ENCODE assay signal across 8 cellular contexts in genomic region chr20:45363611-45364492, GRCh38. TPM values are rescaled to one million over a fixed set of nuclear protein-coding genes. Genes with fewer than 3 reads are reported as not detected.
DNase-seq lines count a peak whose midpoint lies in the region; ATAC-seq and TF ChIP-seq lines count a peak whose summit lies in the region.

No MANE protein-coding gene starts in this region.

- no peak for TF ChIP-seq CTCF in activated CD8-positive, alpha-beta T cell treated with anti-CD3 and anti-CD28 coated beads for 36 hours (IDR thresholded peaks at IDR 0.05)

- no peak for ATAC-seq in activated CD8-positive, alpha-beta T cell treated with anti-CD3 and anti-CD28 coated beads for 36 hours

- no peaks in the 10 kb centered on the region for H3K9me3 Mint-ChIP-seq in T-helper 2 cell treated with Interferon-gamma antibody and Interleukin-4, amounts not matched to agents 5 μg/mL and 100 μg/mL, for 36 hours
- no peaks in the 10 kb centered on the region for H3K9me3 Mint-ChIP-seq in activated CD8-positive, alpha-beta T cell treated with anti-CD3 and anti-CD28 coated beads for 36 hours

- POLR2A ChIA-PET in activated CD8-positive, alpha-beta T cell treated with anti-CD3 and anti-CD28 coated beads for 36 hours (lab: Charles Lee) = interaction anchor here (0.6 to 4.2 kb wide), 9 partner anchors 9 to 575 kb away, joined by 3 to 35 read pairs (median 4); partner anchors contain the start of genes PIGT and SDC4

- no peaks in the 10 kb centered on the region for H3K9me3 ChIP-seq in iPS-18c (ENCODE audit: control insufficient read depth, insufficient read depth, low read length)

- intact Hi-C loops in activated CD8-positive, alpha-beta T cell treated with anti-CD3 and anti-CD28 coated beads for 36 hours (cut with micrococcal nuclease) = loop anchor here (2.0 to 5.0 kb wide), 2 partner anchors 53 to 73 kb away; partner anchors contain the start of gene PIGT

- H3K27ac ChIP-seq in substantia nigra (ENCODE audit: low read depth, low read length, poor library complexity, severe bottlenecking) = peak overlapping the region; percentile 96

- H3K27me3 Mint-ChIP-seq in T-helper 2 cell treated with Interferon-gamma antibody and Interleukin-4, amounts not matched to agents 5 μg/mL and 100 μg/mL, for 36 hours (ENCODE audit: low read depth) = peaks cover 2% of the 10 kb centered on the region
- no peaks in the 10 kb centered on the region for H3K27me3 Mint-ChIP-seq in activated CD8-positive, alpha-beta T cell treated with anti-CD3 and anti-CD28 coated beads for 36 hours

- peak overlapping the region; percentile 98 for H3K4me3 ChIP-seq in iPS-18c (ENCODE audit: insufficient read depth, low read depth, low read length)

- peak overlapping the region; percentile 97 for H3K27ac Mint-ChIP-seq in T-helper 2 cell treated with Interferon-gamma antibody and Interleukin-4, amounts not matched to agents 5 μg/mL and 100 μg/mL, for 36 hours
- peak overlapping the region; percentile 98 for H3K27ac Mint-ChIP-seq in activated CD8-positive, alpha-beta T cell treated with anti-CD3 and anti-CD28 coated beads for 36 hours

- CTCF ChIA-PET in activated CD8-positive, alpha-beta T cell treated with anti-CD3 and anti-CD28 coated beads for 36 hours (lab: Charles Lee) = interaction anchor here (0.7 to 24.4 kb wide), 24 partner anchors 10 to 1147 kb away, joined by 3 to 549 read pairs (median 7); partner anchors contain the start of genes DBNDD2, PIGT, SDC4 and WFDC10A

- peaks cover 26% of the 10 kb centered on the region for H3K36me3 Mint-ChIP-seq in T-helper 2 cell treated with Interferon-gamma antibody and Interleukin-4, amounts not matched to agents 5 μg/mL and 100 μg/mL, for 36 hours (ENCODE audit: low read depth)
- H3K36me3 Mint-ChIP-seq in activated CD8-positive, alpha-beta T cell treated with anti-CD3 and anti-CD28 coated beads for 36 hours (ENCODE audit: low read depth) = peaks cover 25% of the 10 kb centered on the region

- no peak for DNase-seq in T-helper 2 cell treated with Interferon-gamma antibody and Interleukin-4, amounts not matched to agents 5 μg/mL and 100 μg/mL, for 36 hours (ENCODE audit: low spot score)
- no peak for DNase-seq in T-helper 2 cell
- DNase-seq in activated CD8-positive, alpha-beta T cell treated with anti-CD3 and anti-CD28 coated beads for 36 hours = no peak
- no peak for DNase-seq in substantia nigra (lab: John Stamatoyannopoulos, UW)
- DNase-seq in SHP77 (lab: John Stamatoyannopoulos, UW) = no peak
- DNase-seq in DMS153 (lab: John Stamatoyannopoulos, UW) = no peak
- DNase-seq in G401 (ENCODE audit: low spot score) = no peak

- peak overlapping the region; percentile 97 for H3K4me3 Mint-ChIP-seq in T-helper 2 cell treated with Interferon-gamma antibody and Interleukin-4, amounts not matched to agents 5 μg/mL and 100 μg/mL, for 36 hours
- H3K4me3 Mint-ChIP-seq in activated CD8-positive, alpha-beta T cell treated with anti-CD3 and anti-CD28 coated beads for 36 hours = peak overlapping the region; percentile 100

- in situ Hi-C loops in G401 (cut with HindIII; ENCODE audit: low sequenced_read_pairs) = no loop called here

- peaks cover 35% of the 10 kb centered on the region for H3K4me1 Mint-ChIP-seq in T-helper 2 cell treated with Interferon-gamma antibody and Interleukin-4, amounts not matched to agents 5 μg/mL and 100 μg/mL, for 36 hours (ENCODE audit: low read depth)
- H3K4me1 Mint-ChIP-seq in activated CD8-positive, alpha-beta T cell treated with anti-CD3 and anti-CD28 coated beads for 36 hours (ENCODE audit: low read depth) = peaks cover 48% of the 10 kb centered on the region

RNA-seq across cellular contexts. Expression of gene SYS1, which starts 0.9 kb away (rescaled TPM):
- total RNA-seq in activated CD8-positive, alpha-beta T cell treated with anti-CD3 and anti-CD28 coated beads for 36 hours = 10 to 100 TPM; 19.6 to 20.7 TPM
- 13.0 and 21.9 TPM in 2 replicates for total RNA-seq in G401 (2014; rRNA removed; shearing (Covaris generic))

RNA-seq across cellular contexts. Expression of gene TP53TG5, which starts 14.3 kb away (rescaled TPM):
- total RNA-seq in activated CD8-positive, alpha-beta T cell treated with anti-CD3 and anti-CD28 coated beads for 36 hours = under 1 TPM in 1 of 2 experiments, not detected in 1; 0.29 TPM
- not detected in 2 replicates for total RNA-seq in G401 (2014; rRNA removed; shearing (Covaris generic))

RNA-seq across cellular contexts. Expression of gene SDC4, which starts 15.6 kb away (rescaled TPM):
- total RNA-seq in activated CD8-positive, alpha-beta T cell treated with anti-CD3 and anti-CD28 coated beads for 36 hours = 10 to 100 TPM; 21.1 to 22.0 TPM
- 16.4 and 24.7 TPM in 2 replicates for total RNA-seq in G401 (2014; rRNA removed; shearing (Covaris generic))

RNA-seq across cellular contexts. Expression of gene DBNDD2, which starts 44.2 kb away (rescaled TPM):
- total RNA-seq in activated CD8-positive, alpha-beta T cell treated with anti-CD3 and anti-CD28 coated beads for 36 hours = 10 to 100 TPM; 13.8 to 15.5 TPM
- 0.86 and 5.7 TPM in 2 replicates for total RNA-seq in G401 (2014; rRNA removed; shearing (Covaris generic))

RNA-seq across cellular contexts. Expression of gene PIGT, which starts 52.1 kb away (rescaled TPM):
- 10 to 100 TPM; 43.7 to 47.7 TPM for total RNA-seq in activated CD8-positive, alpha-beta T cell treated with anti-CD3 and anti-CD28 coated beads for 36 hours
- 25.2 and 31.0 TPM in 2 replicates for total RNA-seq in G401 (2014; rRNA removed; shearing (Covaris generic))
